8 cellular contexts compared by ENCODE assay signal in genomic region chr12:121095544-121096198, GRCh38. TPM values are rescaled to one million over a fixed set of nuclear protein-coding genes. Genes with fewer than 3 reads are reported as not detected.
A peak's percentile ranks its signal among the peaks of the same experiment; 100 is the strongest.
DNase-seq lines count a peak whose midpoint lies in the region; ATAC-seq and TF ChIP-seq lines count a peak whose summit lies in the region.

No MANE protein-coding gene starts in this region.

- H3K36me3 ChIP-seq in ascending aorta (no peaks in the 10 kb centered on the region), uterus (no peaks in the 10 kb centered on the region)

- H3K27me3 ChIP-seq in ascending aorta (no peaks in the 10 kb centered on the region), uterus (no peaks in the 10 kb centered on the region)

- H3K4me1 ChIP-seq in ascending aorta (no peaks in the 10 kb centered on the region), uterus (no peaks in the 10 kb centered on the region)

- TF ChIP-seq POLR2A in uterus (IDR thresholded peaks at IDR 0.05), result no peak

- DNase-seq in Ammon's horn (ENCODE audit: low spot score), result peak; percentile 66
- DNase-seq in NCI-H1417 treated with DMSO at 0.1 percent for 48 hours (lab: John Stamatoyannopoulos, UW), result peak; percentile 3
- DNase-seq in T-helper 22 cell (ENCODE audit: low read depth), result peak; percentile 48
- peak in 1 of 2 donors; percentile 74 for DNase-seq in ascending aorta (ENCODE audit: low spot score in 2 of 2)
- DNase-seq in hepatic stellate cell (ENCODE audit: low spot score), result peak; percentile 87
- DNase-seq in renal cortical epithelial cell (ENCODE audit: low read depth), result peak; percentile 19
- peak; percentile 53 to 65 for DNase-seq in uterus

- peak; percentile 80 for ATAC-seq in GM21723 (IDR thresholded peaks at IDR 0.05; ENCODE audit: unreplicated experiment)

- H3K4me3 ChIP-seq in ascending aorta, result peak overlapping the region; percentile 37 to 47
- peak overlapping the region in 1 of 2 donors; percentile 18 for H3K4me3 ChIP-seq in uterus

- H3K27ac ChIP-seq in ascending aorta, result no peak overlapping the region
- no peak overlapping the region for H3K27ac ChIP-seq in uterus

- intact Hi-C loops in ascending aorta (cut with DNase I) (no loop called here), uterus (cut with DNase I; ENCODE audit: low total_unique reads) (no loop called here)

- H3K9me3 ChIP-seq in ascending aorta, result no peaks in the 10 kb centered on the region
- no peaks in the 10 kb centered on the region for H3K9me3 ChIP-seq in uterus

- TF ChIP-seq CTCF in ascending aorta (IDR thresholded peaks at IDR 0.05), result peak; percentile 39 to 74 (median 66)
- TF ChIP-seq CTCF in uterus (IDR thresholded peaks at IDR 0.05), result peak; percentile 69 to 79 (median 76)

RNA-seq across cellular contexts. Expression of gene P2RX7, which starts 37.0 kb away (rescaled TPM):
- total RNA-seq in ascending aorta, result 1.1 TPM
- 0.10 and 0.52 TPM in 2 replicates for total RNA-seq in renal cortical epithelial cell
- 1 to 10 TPM; 1.0 to 7.7 (median 3.1) TPM for total RNA-seq in uterus

RNA-seq across cellular contexts. Expression of gene OASL, which starts 56.6 kb away (rescaled TPM):
- total RNA-seq in ascending aorta (not detected), renal cortical epithelial cell (0.94 and 4.0 TPM in 2 replicates), uterus (under 1 TPM in 2 of 4 donors, not detected in 2; 0.35 to 0.82 TPM)
